In genomic region chr10:33306756-33307519, GRCh38 we compare ENCODE assay signal across 19 cellular contexts. TPM values are rescaled to one million over a fixed set of nuclear protein-coding genes. Genes with fewer than 3 reads are reported as not detected.
DNase-seq lines count a peak whose midpoint lies in the region; ATAC-seq, FAIRE-seq and TF ChIP-seq lines count a peak whose summit lies in the region.
"Had no signal": no experiment of that assay in that cellular context is flagged by ENCODE, and none has a peak within 500 bp of the region (broad histone marks: within the 10 kb centered on the region; RNA-seq: fewer than 3 reads in every experiment).

No MANE protein-coding gene starts in this region.

- intact Hi-C loops in PC-3 (cut with micrococcal nuclease) = loop anchor here (1.0 to 2.0 kb wide), 3 partner anchors 16 to 54 kb away; no protein-coding TSS in a partner anchor

- TF ChIP-seq CTCF in PC-3 (conservative IDR thresholded peaks at IDR 0.05; ENCODE audit: low read depth, low read length) = no peak
- no peak for TF ChIP-seq CTCF in D721Med (IDR thresholded peaks at IDR 0.05; ENCODE audit: insufficient read depth, missing control alignments)

- peaks cover 83% of the 10 kb centered on the region for H3K36me3 ChIP-seq in PC-3 (ENCODE audit: low read depth, low read length)
- H3K36me3 ChIP-seq: prostate gland had no signal

- H3K4me3 ChIP-seq in PC-3 (ENCODE audit: low read length) = no peak overlapping the region
- H3K4me3 ChIP-seq: GM23338, prostate gland, SK-N-MC had no signal

- H3K4me1 ChIP-seq in PC-3 (ENCODE audit: insufficient read depth, low read length) = peaks cover 21% of the 10 kb centered on the region
- H3K4me1 ChIP-seq: prostate gland had no signal

- peak; percentile 59 for ATAC-seq in PC-3
- no peak for ATAC-seq in GM21529 (IDR thresholded peaks at IDR 0.05; ENCODE audit: unreplicated experiment)
- ATAC-seq: activated CD8-positive, alpha-beta T cell treated with anti-CD3 and anti-CD28 coated beads, Interleukin-2, amount 10 ng/mL, durations not matched to agents 7 days and 5 days; GM23338; stimulated activated memory B cell treated with anti-CD40 and anti-IgM and Interleukin-4, amounts not matched to agents 10 μg/mL and 1 μg/mL and 100 μg/mL, for 72 hours had no signal

- H3K9me2 ChIP-seq in PC-3 (replicated peaks; ENCODE audit: low read length) = no peaks in the 10 kb centered on the region

- peak overlapping the region; percentile 4; the same call in 1 of the 2 replicates for H3K9ac ChIP-seq in PC-3 (ENCODE audit: low read length)

- H2AFZ ChIP-seq in PC-3 (ENCODE audit: low read length) = no peak overlapping the region
- H2AFZ ChIP-seq: GM23338 had no signal

- H3K4me2 ChIP-seq in PC-3 (ENCODE audit: low read length) = no peak overlapping the region
- H3K4me2 ChIP-seq: GM23338 had no signal

- no peaks in the 10 kb centered on the region for H3K9me3 ChIP-seq in PC-3 (ENCODE audit: low read length)
- H3K9me3 ChIP-seq: prostate gland had no signal

- peaks cover 80% of the 10 kb centered on the region for H4K20me1 ChIP-seq in PC-3 (ENCODE audit: low read length)

- no peaks in the 10 kb centered on the region for H3K27me3 ChIP-seq in PC-3 (ENCODE audit: low read length)

- peak overlapping the region; percentile 52 for H3K27ac ChIP-seq in PC-3 (ENCODE audit: low read length)
- H3K27ac ChIP-seq: C4-2B, HL-60, prostate gland, SK-N-MC had no signal

- CTCF ChIA-PET in PC-3 (lab: Charles Lee) = interaction anchor here (0.5 to 1.3 kb wide), 3 partner anchors 113 to 923 kb away, joined by 3 to 5 read pairs (median 4); no protein-coding TSS in a partner anchor

- H3F3A ChIP-seq in PC-3 (ENCODE audit: low read length, unreplicated experiment) = peaks cover 9% of the 10 kb centered on the region

- POLR2A ChIA-PET in PC-3 (lab: Charles Lee; ENCODE audit: unreplicated experiment) = interaction anchor here (0.5 to 0.8 kb wide), 2 partner anchors 20 to 35 kb away, joined by 3 to 4 read pairs; no protein-coding TSS in a partner anchor

- H3K79me2 ChIP-seq in PC-3 (ENCODE audit: low read length) = peaks cover 97% of the 10 kb centered on the region

- BruUV-seq in PC-3 (replicated peaks; lab: Mats Ljungman, UMichigan) = TSS peak; percentile 0

- FAIRE-seq in D721Med (lab: Jason Lieb, UNC) = no peak
- FAIRE-seq: GM19239 had no signal

- DNase-seq in EH (ENCODE audit: low read depth) (peak; percentile 71), PC-3 (peak; percentile 86), fibroblast of gingiva (ENCODE audit: low read depth) (peak; percentile 88), myocyte (ENCODE audit: low read depth) (peak; percentile 25), SHP77 treated with DMSO at 0.1 percent for 48 hours (lab: John Stamatoyannopoulos, UW) (no peak), UCSD-AML1 (lab: John Stamatoyannopoulos, UW; ENCODE audit: unreplicated experiment) (no peak), D721Med (ENCODE audit: insufficient read length, low spot score) (no peak)
- DNase-seq: activated CD8-positive, alpha-beta T cell treated with anti-CD3 and anti-CD28 coated beads, Interleukin-2, amount 10 ng/mL, durations not matched to agents 7 days and 5 days; activated gamma-delta T cell treated with Interleukin-2 at 50 U/mL for 16 hours; DND-41; stimulated activated CD4-positive, alpha-beta T cell treated with anti-CD3 and anti-CD28 coated beads, Interleukin-4, amount 100 ng/mL, for 1 hour had no signal

RNA-seq across cellular contexts. Expression of gene NRP1, which starts 27.5 kb away (rescaled TPM):
- total RNA-seq in PC-3 (2014; rRNA removed) (482 and 555 TPM in 2 replicates), myocyte (28.2 and 37.3 TPM in 2 replicates)
- 23.9 TPM for polyA plus RNA-seq in myocyte (2012)

Comparison
In these comparisons a context has a peak if more than half of its experiments do, and no peak if none do; other contexts are left out.
1. DNase-seq: peak in EH (single experiment), PC-3 (single experiment), fibroblast of gingiva (single experiment) and myocyte (single experiment); none in SHP77 treated with DMSO at 0.1 percent for 48 hours (single experiment), UCSD-AML1 (single experiment) and D721Med (single experiment).
2. RNA of gene NRP1, which starts 27.5 kb away (total RNA-seq): 482 to 555 TPM in PC-3; 28.2 to 37.3 TPM in myocyte; every median in the first group is over 10 times any median in the second.